In genomic region chr4:6942238-6942800, GRCh38 we compare ENCODE assay signal across 7 cellular contexts. TPM values are rescaled to one million over a fixed set of nuclear protein-coding genes. Genes with fewer than 3 reads are reported as not detected.
DNase-seq lines count a peak whose midpoint lies in the region; ATAC-seq and TF ChIP-seq lines count a peak whose summit lies in the region.

No MANE protein-coding gene starts in this region.

- H2AFZ ChIP-seq in hepatocyte, result no peak overlapping the region

- H3K4me3 ChIP-seq in hepatocyte (no peak overlapping the region), WERI-Rb-1 (ENCODE audit: low read depth, low read length) (no peak overlapping the region)

- H3K9me2 ChIP-seq in hepatocyte (replicated peaks; ENCODE audit: insufficient read depth), result no peaks in the 10 kb centered on the region

- H3K27ac ChIP-seq in hepatocyte, result peak overlapping the region; percentile 93
- no peak overlapping the region for H3K27ac ChIP-seq in WERI-Rb-1

- 19% methylated on average over 7 of the region's 7 CpGs for WGBS in hepatocyte (ENCODE audit: low lambda C conversion rate, missing lambda C conversion rate)

- H4K20me1 ChIP-seq in hepatocyte (ENCODE audit: insufficient read depth, poor library complexity, severe bottlenecking), result no peaks in the 10 kb centered on the region

- no peaks in the 10 kb centered on the region for H3K36me3 ChIP-seq in hepatocyte (replicated peaks; ENCODE audit: insufficient read depth, low read depth)
- peaks cover 3% of the 10 kb centered on the region; the same call in 1 of the 2 replicates for H3K36me3 ChIP-seq in WERI-Rb-1

- DNase-seq in OCI-M1 (lab: John Stamatoyannopoulos, UW) (peak; percentile 84), amniotic epithelial cell (ENCODE audit: low read depth) (peak; percentile 99), hepatocyte (ENCODE audit: low spot score) (peak; percentile 87), WERI-Rb-1 (no peak)
- peak; percentile 22 for DNase-seq in stimulated activated CD4-positive, alpha-beta T cell treated with anti-CD3 and anti-CD28 coated beads, Interleukin-1b, Interleukin-23, amount 100 ng/mL, for 48 hours

- ATAC-seq in GM18858 (IDR thresholded peaks at IDR 0.05; ENCODE audit: unreplicated experiment) (peak; percentile 64), HG02884 (IDR thresholded peaks at IDR 0.05; ENCODE audit: unreplicated experiment) (peak; percentile 68)

- peaks cover 42% of the 10 kb centered on the region for H3K4me1 ChIP-seq in hepatocyte (ENCODE audit: insufficient read depth)

- peak overlapping the region; percentile 67 for H3K4me2 ChIP-seq in hepatocyte

- H3K9me3 ChIP-seq in hepatocyte (ENCODE audit: low read depth), result no peaks in the 10 kb centered on the region
- H3K9me3 ChIP-seq in WERI-Rb-1 (ENCODE audit: severe bottlenecking), result no peaks in the 10 kb centered on the region

- TF ChIP-seq CTCF in hepatocyte (IDR thresholded peaks at IDR 0.05; ENCODE audit: poor library complexity), result no peak
- no peak for TF ChIP-seq CTCF in WERI-Rb-1 (IDR thresholded peaks at IDR 0.05; ENCODE audit: low read depth, low read length)

- H3K79me2 ChIP-seq in hepatocyte, result peaks cover 79% of the 10 kb centered on the region

- H3K27me3 ChIP-seq in hepatocyte (no peaks in the 10 kb centered on the region), WERI-Rb-1 (ENCODE audit: insufficient read depth, low read depth, severe bottlenecking) (no peaks in the 10 kb centered on the region)

RNA-seq across cellular contexts. Expression of gene TBC1D14, which starts 32.7 kb away (rescaled TPM):
- 46.1 and 50.8 TPM in 2 replicates for total RNA-seq in hepatocyte
- polyA plus RNA-seq in hepatocyte, result 26.5 and 33.6 TPM in 2 replicates
